In the genomic region with DNA sequence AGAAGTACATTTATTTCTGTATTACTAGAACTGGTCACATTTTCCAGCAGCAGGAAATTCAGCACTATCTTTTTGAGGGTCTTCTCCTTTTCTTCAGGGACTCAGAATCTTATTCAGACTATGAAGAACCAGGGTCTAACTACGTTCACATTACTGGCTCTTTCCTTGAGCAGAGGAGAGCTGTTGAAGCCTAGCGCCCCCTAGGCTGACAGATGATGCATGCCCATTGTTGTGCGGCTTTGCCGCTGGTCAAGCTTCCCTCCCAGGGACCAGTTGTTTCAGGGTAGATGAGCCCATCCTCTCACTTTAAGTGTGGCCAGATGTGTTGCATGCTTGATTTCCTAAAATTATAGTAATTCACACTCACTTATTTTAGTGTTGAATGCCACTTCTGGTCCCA, we compare ENCODE assay signal across 10 cellular contexts.
DNase-seq lines count a peak whose midpoint lies in the region; ATAC-seq and TF ChIP-seq lines count a peak whose summit lies in the region.
"Had no signal": no experiment of that assay in that cellular context is flagged by ENCODE, and none has a peak within 500 bp of the region (broad histone marks: within the 10 kb centered on the region; RNA-seq: fewer than 3 reads in every experiment).

No MANE protein-coding gene starts in this region.

- no peaks in the 10 kb centered on the region for H3K4me1 ChIP-seq in trophoblast cell (ENCODE audit: control insufficient read depth in 1 of 2, insufficient read depth in 2 of 2, low read length in 2 of 2)
- no peaks in the 10 kb centered on the region for H3K4me1 ChIP-seq in right atrium auricular region

- no peak overlapping the region for H3K4ac ChIP-seq in trophoblast cell (ENCODE audit: low read depth, low read length)

- no CpG with 5 or more reads among the region's 4 CpGs for WGBS in trophoblast cell (ENCODE audit: extremely low coverage, insufficient coverage, insufficient read length)

- no peak overlapping the region for H4K91ac ChIP-seq in trophoblast cell (ENCODE audit: low read depth, low read length)

- H2BK5ac ChIP-seq in trophoblast cell (ENCODE audit: low read depth, low read length, poor library complexity), result no peak overlapping the region

- no peaks in the 10 kb centered on the region for H3K79me1 ChIP-seq in trophoblast cell (ENCODE audit: low read length)

- H3K36me3 ChIP-seq in trophoblast cell (ENCODE audit: control insufficient read depth in 1 of 2, insufficient read depth in 2 of 2, low read length in 2 of 2) (no peaks in the 10 kb centered on the region), right atrium auricular region (no peaks in the 10 kb centered on the region)

- H2BK120ac ChIP-seq in trophoblast cell (ENCODE audit: insufficient read depth, low read length, poor library complexity), result no peak overlapping the region

- no peak overlapping the region for H3K4me2 ChIP-seq in trophoblast cell (ENCODE audit: low read length)

- no peak overlapping the region for H4K12ac ChIP-seq in trophoblast cell (ENCODE audit: low read depth, low read length)

- H3K79me2 ChIP-seq in trophoblast cell (ENCODE audit: control insufficient read depth, insufficient read depth, low read length, poor library complexity), result no peaks in the 10 kb centered on the region

- no peak overlapping the region for H3K9ac ChIP-seq in trophoblast cell (ENCODE audit: low read length)

- H2AFZ ChIP-seq in trophoblast cell (ENCODE audit: insufficient read depth, low read length, poor library complexity), result no peak overlapping the region

- H3K23ac ChIP-seq in trophoblast cell (ENCODE audit: low read length), result no peak overlapping the region

- no peak overlapping the region for H3K27ac ChIP-seq in trophoblast cell (ENCODE audit: low read depth, low read length)
- H3K27ac ChIP-seq in right atrium auricular region, result no peak overlapping the region

- peak; percentile 10 for TF ChIP-seq CTCF in cardiac fibroblast (IDR thresholded peaks at IDR 0.05; ENCODE audit: low read depth, low read length)
- TF ChIP-seq CTCF in right atrium auricular region (IDR thresholded peaks at IDR 0.05), result no peak

- no peak for ATAC-seq in GM18870 (IDR thresholded peaks at IDR 0.05; ENCODE audit: unreplicated experiment)
- ATAC-seq: esophagus mucosa had no signal

- H3K9me3 ChIP-seq in trophoblast cell (ENCODE audit: insufficient read depth, low read depth, low read length), result no peaks in the 10 kb centered on the region
- H3K9me3 ChIP-seq in right atrium auricular region, result no peaks in the 10 kb centered on the region

- peak; percentile 9 to 51 for DNase-seq in NCI-H526 (lab: John Stamatoyannopoulos, UW)
- no peak for DNase-seq in NCI-H526 treated with DMSO at 0.1 percent for 48 hours (lab: John Stamatoyannopoulos, UW)
- DNase-seq in HT-29 (ENCODE audit: low spot score), result peak; percentile 16
- DNase-seq in cardiac fibroblast (ENCODE audit: low read depth in 2 of 2), result no peak
- peak; percentile 8 to 35 for DNase-seq in trophoblast cell
- no peak for DNase-seq in activated CD8-positive, alpha-beta memory T cell treated with anti-CD3 and anti-CD28 coated beads, Interleukin-2, amount 50 U/mL, for 48 hours
- DNase-seq in right atrium auricular region (ENCODE audit: low spot score), result no peak
- DNase-seq: activated naive CD4-positive, alpha-beta T cell treated with anti-CD3 and anti-CD28 coated beads, Interleukin-2, amount 50 U/mL, for 16 hours had no signal

- H4K8ac ChIP-seq in trophoblast cell (ENCODE audit: low read depth, low read length), result no peak overlapping the region

- no peak overlapping the region for H2BK12ac ChIP-seq in trophoblast cell (ENCODE audit: low read length)

- no peak overlapping the region for H3K4me3 ChIP-seq in cardiac fibroblast (replicated peaks in 1 of 2; ENCODE audit: low read depth in 2 of 2, low read length in 2 of 2)
- H3K4me3 ChIP-seq in trophoblast cell (ENCODE audit: low read depth, low read length), result no peak overlapping the region
- no peak overlapping the region for H3K4me3 ChIP-seq in right atrium auricular region

- H3K27me3 ChIP-seq in trophoblast cell (ENCODE audit: insufficient read depth, low read length) (no peaks in the 10 kb centered on the region), right atrium auricular region (no peaks in the 10 kb centered on the region)

- no peak overlapping the region for H2AK5ac ChIP-seq in trophoblast cell (ENCODE audit: low read length)

- H3K18ac ChIP-seq in trophoblast cell (ENCODE audit: low read length), result no peak overlapping the region

- no peak overlapping the region for H3K14ac ChIP-seq in trophoblast cell (ENCODE audit: low read length)

Comparison
In these comparisons a context has a peak if more than half of its experiments do, and no peak if none do; other contexts are left out.
1. DNase-seq: peak in NCI-H526 (2 of 2), HT-29 (single experiment) and trophoblast cell (2 of 2); none in NCI-H526 treated with DMSO at 0.1 percent for 48 hours (single experiment), cardiac fibroblast (0 of 2), activated CD8-positive, alpha-beta memory T cell treated with anti-CD3 and anti-CD28 coated beads, Interleukin-2, amount 50 U/mL, for 48 hours (single experiment) and right atrium auricular region (single experiment).